19 cellular contexts compared by ENCODE assay signal in the genomic region with DNA sequence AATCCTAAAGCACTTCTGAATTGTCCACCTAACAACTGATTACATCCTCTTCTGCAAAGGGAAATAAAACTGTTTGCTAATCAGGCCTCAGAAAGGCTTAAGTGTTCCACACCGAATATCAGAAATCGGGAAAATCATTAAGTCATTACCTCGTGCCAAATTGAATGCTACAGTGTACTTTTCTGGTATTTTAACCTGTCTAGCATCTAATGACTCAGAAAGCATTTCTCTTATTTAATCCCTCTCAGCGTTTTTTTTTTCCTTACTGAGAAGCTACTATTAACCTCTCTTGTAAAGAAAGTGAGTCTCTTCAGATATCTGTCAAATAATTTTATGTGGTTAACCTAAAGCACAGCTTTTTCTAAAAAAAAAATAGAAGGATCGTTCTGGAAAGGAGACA. TPM values are rescaled to one million over a fixed set of nuclear protein-coding genes. Genes with fewer than 3 reads are reported as not detected.
DNase-seq lines count a peak whose midpoint lies in the region; ATAC-seq, FAIRE-seq and TF ChIP-seq lines count a peak whose summit lies in the region.
"Had no signal": no experiment of that assay in that cellular context is flagged by ENCODE, and none has a peak within 500 bp of the region (broad histone marks: within the 10 kb centered on the region; RNA-seq: fewer than 3 reads in every experiment).

No MANE protein-coding gene starts in this region.

- H3K4me1 Mint-ChIP-seq in Caco-2 (ENCODE audit: low read depth, unreplicated experiment) (peaks cover 6% of the 10 kb centered on the region), immature natural killer cell (peaks cover 4 to 8% of the 10 kb centered on the region in 2 donors)

- no peak overlapping the region for H3K4me3 Mint-ChIP-seq in Caco-2 (ENCODE audit: unreplicated experiment)
- no peak overlapping the region for H3K4me3 Mint-ChIP-seq in immature natural killer cell
- H3K4me3 Mint-ChIP-seq: CD8-positive, alpha-beta memory T cell had no signal

- no peak for ATAC-seq in Panc1

- no peaks in the 10 kb centered on the region for H3K36me3 Mint-ChIP-seq in Caco-2 (ENCODE audit: insufficient read depth, unreplicated experiment)
- peaks cover 0 to under 1% (median 0%) of the 10 kb centered on the region in 3 donors for H3K36me3 Mint-ChIP-seq in immature natural killer cell
- H3K36me3 Mint-ChIP-seq: CD8-positive, alpha-beta memory T cell had no signal

- H3K4me3 ChIP-seq in Panc1 (ENCODE audit: low read depth in 2 of 2, low read length in 2 of 2) (no peak overlapping the region), skeletal muscle satellite cell (ENCODE audit: low read length) (no peak overlapping the region), esophagus squamous epithelium (no peak overlapping the region), Caco-2 (ENCODE audit: low read depth, low read length) (no peak overlapping the region)
- H3K4me3 ChIP-seq: PC-9 had no signal

- H3K9me3 ChIP-seq in Panc1 (ENCODE audit: control insufficient read depth, insufficient read depth, low read depth, low read length), result peaks cover 14% of the 10 kb centered on the region; the same call in 1 of the 2 replicates
- H3K9me3 ChIP-seq in skeletal muscle satellite cell (replicated peaks; ENCODE audit: low read length), result peaks cover under 1% of the 10 kb centered on the region
- peaks cover 0 to 9% (median 3%) of the 10 kb centered on the region in 3 donors for H3K9me3 ChIP-seq in esophagus squamous epithelium
- H3K9me3 ChIP-seq in Caco-2, result peaks cover 13% of the 10 kb centered on the region

- FAIRE-seq in islet of Langerhans (lab: Jason Lieb, UNC), result peak; percentile 53
- FAIRE-seq: D721Med had no signal

- peak overlapping the region; percentile 80 for H3K9ac ChIP-seq in skeletal muscle satellite cell (ENCODE audit: low read depth, low read length)
- H3K9ac ChIP-seq: KMS-11 had no signal

- H3K4me2 ChIP-seq in skeletal muscle satellite cell (ENCODE audit: low read length), result no peak overlapping the region
- H3K4me2 ChIP-seq: PC-9 had no signal

- WGBS in esophagus squamous epithelium, 2 donors, result 42 to 67% methylated on average over 5 of the region's 5 CpGs

- H3K27ac ChIP-seq in Panc1 (ENCODE audit: low read length), result peak overlapping the region; percentile 89
- no peak overlapping the region for H3K27ac ChIP-seq in esophagus squamous epithelium
- H3K27ac ChIP-seq: HL-60, KMS-11, PC-9 had no signal

- CTCF ChIA-PET in Panc1 (lab: Charles Lee), result interaction anchor here (0.6 to 1.0 kb wide), 3 partner anchors 312 to 427 kb away, joined by 3 to 5 read pairs (median 4); no protein-coding TSS in a partner anchor
- CTCF ChIA-PET in Caco-2 (lab: Charles Lee), result interaction anchor here (0.9 kb wide), 2 partner anchors 26 to 198 kb away, joined by 3 read pairs; a partner anchor contains a TSS

- TF ChIP-seq CTCF in Panc1 (IDR thresholded peaks at IDR 0.05), result no peak
- TF ChIP-seq CTCF in esophagus squamous epithelium (IDR thresholded peaks at IDR 0.05), result no peak
- TF ChIP-seq CTCF in Caco-2 (IDR thresholded peaks at IDR 0.05; ENCODE audit: insufficient read depth in 1 of 2, low read depth in 1 of 2, low read length in 1 of 2, severe bottlenecking in 1 of 2, unreplicated experiment in 1 of 2), result no peak

- H3K4me1 ChIP-seq in Panc1 (ENCODE audit: control insufficient read depth, insufficient read depth, low read length) (peaks cover 7% of the 10 kb centered on the region), skeletal muscle satellite cell (ENCODE audit: control insufficient read depth, insufficient read depth, low read length) (peaks cover 8% of the 10 kb centered on the region), esophagus squamous epithelium (no peaks in the 10 kb centered on the region), Caco-2 (no peaks in the 10 kb centered on the region)

- DNase-seq in Panc1 (ENCODE audit: low read depth, low spot score) (no peak), astrocyte of the hippocampus (ENCODE audit: low read depth, low spot score) (peak; percentile 29), esophagus squamous epithelium (lab: John Stamatoyannopoulos, UW) (no peak), Caco-2 (no peak), immature natural killer cell (no peak)
- DNase-seq: C1 segment of cervical spinal cord; CD8-positive, alpha-beta memory T cell; H7; NCI-H1092; NCI-H1436 treated with DMSO at 0.1 percent for 48 hours; NCI-H2029 treated with DMSO at 0.1 percent for 48 hours; NCI-H2171; NCI-H526; PC-9 had no signal

- no peaks in the 10 kb centered on the region for H3K36me3 ChIP-seq in Panc1 (ENCODE audit: control insufficient read depth, insufficient read depth, low read length)
- H3K36me3 ChIP-seq in skeletal muscle satellite cell (ENCODE audit: insufficient read depth, low read length), result no peaks in the 10 kb centered on the region
- H3K36me3 ChIP-seq in esophagus squamous epithelium, result no peaks in the 10 kb centered on the region
- no peaks in the 10 kb centered on the region for H3K36me3 ChIP-seq in Caco-2 (ENCODE audit: control insufficient read depth, insufficient read depth, low read length)

- BruUV-seq in Panc1 (replicated peaks; lab: Mats Ljungman, UMichigan) (no TSS peak), Caco-2 (replicated peaks; lab: Mats Ljungman, UMichigan) (no TSS peak)

- no peak for TF ChIP-seq POLR2A in esophagus squamous epithelium (IDR thresholded peaks at IDR 0.05)

- peaks cover 3% of the 10 kb centered on the region for H3K27me3 Mint-ChIP-seq in Caco-2 (ENCODE audit: insufficient read depth, unreplicated experiment)
- peaks cover 0 to 5% (median 0%) of the 10 kb centered on the region in 3 donors for H3K27me3 Mint-ChIP-seq in immature natural killer cell (ENCODE audit: low read depth in 3 of 3)

- H3K27ac Mint-ChIP-seq in Caco-2 (ENCODE audit: unreplicated experiment) (no peak overlapping the region), immature natural killer cell (no peak overlapping the region)

- H3K27me3 ChIP-seq in Panc1 (ENCODE audit: control insufficient read depth, insufficient read depth, low read length) (no peaks in the 10 kb centered on the region), skeletal muscle satellite cell (ENCODE audit: control insufficient read depth, insufficient read depth, low read length) (no peaks in the 10 kb centered on the region), esophagus squamous epithelium (no peaks in the 10 kb centered on the region), Caco-2 (replicated peaks; ENCODE audit: control insufficient read depth, insufficient read depth, low read length) (no peaks in the 10 kb centered on the region)

- in situ Hi-C loops in Panc1 (cut with HindIII; ENCODE audit: low pct_unique_long_range_greater_than_20kb, low sequenced_read_pairs), result no loop called here

- POLR2A ChIA-PET in Panc1 (lab: Charles Lee), result no interaction called here
- POLR2A ChIA-PET in Caco-2 (lab: Charles Lee), result no interaction called here

- H3K9me3 Mint-ChIP-seq in Caco-2 (ENCODE audit: unreplicated experiment) (peaks cover 38% of the 10 kb centered on the region), immature natural killer cell (peaks cover 0 to 6% (median 3%) of the 10 kb centered on the region in 6 donors)

- intact Hi-C loops in Panc1 (cut with micrococcal nuclease; ENCODE audit: unreplicated experiment), result loop anchor here (5.0 kb wide), 2 partner anchors 414 to 429 kb away; no protein-coding TSS in a partner anchor
- intact Hi-C loops in esophagus squamous epithelium (cut with DNase I), result loop anchor here (5.0 kb wide), 1 partner anchor 414 kb away; no protein-coding TSS in a partner anchor
- intact Hi-C loops in Caco-2 (cut with micrococcal nuclease; ENCODE audit: unreplicated experiment), result loop anchor here (1.0 kb wide), 3 partner anchors 365 to 428 kb away; no protein-coding TSS in a partner anchor

RNA-seq across cellular contexts. Expression of a gene that starts 28.6 kb away (rescaled TPM):
- 3,436 TPM for total RNA-seq in Panc1 (2021; ENCODE audit: unreplicated experiment)
- polyA plus RNA-seq in Panc1 (2012; ENCODE audit: insufficient read length), result 3,712 TPM
- total RNA-seq in skeletal muscle satellite cell (2012; rRNA removed), result 9,208 and 11,075 TPM in 2 replicates
- total RNA-seq in esophagus squamous epithelium, result 1,000 to 10,000 TPM in 1 of 4 donors, 100 to 1,000 TPM in 2, 10 to 100 TPM in 1; 55.2 to 1,252 (median 375) TPM
- total RNA-seq in Caco-2 (2022), result 50.4 and 53.7 TPM in 2 replicates
- 100 to 1,000 TPM in 2 of 3 donors, 10 to 100 TPM in 1; 61.5 to 183 (median 142) TPM for polyA plus RNA-seq in immature natural killer cell

RNA-seq across cellular contexts. Expression of a gene that starts 55.2 kb away (rescaled TPM):
- total RNA-seq in Panc1 (2021; ENCODE audit: unreplicated experiment) (7.6 TPM), esophagus squamous epithelium (1 to 10 TPM; 1.3 to 5.9 (median 2.6) TPM), Caco-2 (2022) (8.6 and 11.0 TPM in 2 replicates)
- polyA plus RNA-seq in Panc1 (2012; ENCODE audit: insufficient read length), result 2.4 TPM
- 4.8 and 5.8 TPM in 2 replicates for total RNA-seq in skeletal muscle satellite cell (2012; rRNA removed)
- 1 to 10 TPM; 1.4 to 7.8 (median 3.6) TPM for polyA plus RNA-seq in immature natural killer cell
